In genomic region chr4:67550491-67551256, GRCh38 we compare ENCODE assay signal across 19 cellular contexts. TPM values are rescaled to one million over a fixed set of nuclear protein-coding genes. Genes with fewer than 3 reads are reported as not detected.
DNase-seq lines count a peak whose midpoint lies in the region; ATAC-seq and TF ChIP-seq lines count a peak whose summit lies in the region.
"Had no signal": no experiment of that assay in that cellular context is flagged by ENCODE, and none has a peak within 500 bp of the region (broad histone marks: within the 10 kb centered on the region; RNA-seq: fewer than 3 reads in every experiment).

No MANE protein-coding gene starts in this region.

- CTCF ChIA-PET in CD4-positive, alpha-beta memory T cell (lab: Charles Lee; ENCODE audit: partially characterized antibody), result interaction anchor here (0.6 to 2.2 kb wide), 9 partner anchors 11 to 754 kb away, joined by 3 to 19 read pairs (median 4); no protein-coding TSS in a partner anchor

- H3K4me1 Mint-ChIP-seq in CD4-positive, alpha-beta memory T cell, result peaks cover 0 to 4% (median 2%) of the 10 kb centered on the region in 4 donors

- TF ChIP-seq EP300 in suprapubic skin (IDR thresholded peaks at IDR 0.05), result no peak

- H3K9me3 ChIP-seq in BLaER1 treated with 17β-estradiol and CSF1 and Interleukin-3, amounts not matched to agents 10 nM and 100 nM (replicated peaks in 1 of 11), result no peaks in the 10 kb centered on the region
- H3K9me3 ChIP-seq in CD4-positive, alpha-beta memory T cell (ENCODE audit: control insufficient read depth in 1 of 2, low read length in 2 of 2), result no peaks in the 10 kb centered on the region
- no peaks in the 10 kb centered on the region for H3K9me3 ChIP-seq in suprapubic skin
- H3K9me3 ChIP-seq: A549, body of pancreas, MG63 had no signal

- intact Hi-C loops in CD4-positive, alpha-beta memory T cell (cut with micrococcal nuclease), result no loop called here

- POLR2A ChIA-PET in CD4-positive, alpha-beta memory T cell (lab: Charles Lee; ENCODE audit: partially characterized antibody), result no interaction called here

- H3K27ac Mint-ChIP-seq in CD4-positive, alpha-beta memory T cell, result no peak overlapping the region
- H3K27ac Mint-ChIP-seq: activated CD4-positive, alpha-beta memory T cell treated with anti-CD3 and anti-CD28 coated beads, Interleukin-2, amount 10 ng/mL, durations not matched to agents 7 days and 5 days; H9; progenitor cell of endocrine pancreas had no signal

- no peaks in the 10 kb centered on the region for H3K36me3 Mint-ChIP-seq in CD4-positive, alpha-beta memory T cell

- no peaks in the 10 kb centered on the region for H3K27me3 Mint-ChIP-seq in CD4-positive, alpha-beta memory T cell
- H3K27me3 Mint-ChIP-seq: activated CD4-positive, alpha-beta memory T cell treated with anti-CD3 and anti-CD28 coated beads, Interleukin-2, amount 10 ng/mL, durations not matched to agents 7 days and 5 days; progenitor cell of endocrine pancreas had no signal

- no peak overlapping the region; a peak in 1 of 22 replicates for H3K27ac ChIP-seq in BLaER1 treated with 17β-estradiol and CSF1 and Interleukin-3, amounts not matched to agents 10 nM and 100 nM
- no peak overlapping the region for H3K27ac ChIP-seq in CD4-positive, alpha-beta memory T cell (ENCODE audit: low read depth, low read length)
- no peak overlapping the region for H3K27ac ChIP-seq in suprapubic skin
- H3K27ac ChIP-seq: A549, body of pancreas, foreskin keratinocyte had no signal

- WGBS in suprapubic skin, result 93% methylated on average over 3 of the region's 3 CpGs

- peak; percentile 42 for ATAC-seq in GM18909 (IDR thresholded peaks at IDR 0.05; ENCODE audit: poor library complexity, unreplicated experiment)
- peak; percentile 37 for ATAC-seq in GM21825 (IDR thresholded peaks at IDR 0.05; ENCODE audit: unreplicated experiment)
- ATAC-seq in HG03354 (IDR thresholded peaks at IDR 0.05; ENCODE audit: poor library complexity, severe bottlenecking, unreplicated experiment), result peak; percentile 43
- no peak for ATAC-seq in HG02798 (IDR thresholded peaks at IDR 0.05; ENCODE audit: poor library complexity, unreplicated experiment)
- ATAC-seq: A549, body of pancreas, foreskin keratinocyte had no signal

- H3K4me2 ChIP-seq in BLaER1 treated with 17β-estradiol and CSF1 and Interleukin-3, amounts not matched to agents 10 nM and 100 nM, result peak overlapping the region; percentile 57 to 79 (median 63)
- H3K4me2 ChIP-seq: A549 had no signal

- H4K20me1 ChIP-seq in BLaER1 treated with 17β-estradiol and CSF1 and Interleukin-3, amounts not matched to agents 10 nM and 100 nM, result no peaks in the 10 kb centered on the region

- no peaks in the 10 kb centered on the region for H3K36me3 ChIP-seq in BLaER1 treated with 17β-estradiol and CSF1 and Interleukin-3, amounts not matched to agents 10 nM and 100 nM
- no peaks in the 10 kb centered on the region for H3K36me3 ChIP-seq in CD4-positive, alpha-beta memory T cell (ENCODE audit: insufficient read depth, low read length)
- H3K36me3 ChIP-seq in suprapubic skin, result no peaks in the 10 kb centered on the region
- H3K36me3 ChIP-seq: MG63 had no signal

- no peaks in the 10 kb centered on the region for H3K9me3 Mint-ChIP-seq in CD4-positive, alpha-beta memory T cell
- H3K9me3 Mint-ChIP-seq: activated CD4-positive, alpha-beta memory T cell treated with anti-CD3 and anti-CD28 coated beads, Interleukin-2, amount 10 ng/mL, durations not matched to agents 7 days and 5 days; H9 had no signal

- peak overlapping the region in 8 of 11 experiments; percentile 20 to 59 (median 40); a peak in 8 of 22 replicates for H3K9ac ChIP-seq in BLaER1 treated with 17β-estradiol and CSF1 and Interleukin-3, amounts not matched to agents 10 nM and 100 nM

- H3K27me3 ChIP-seq in BLaER1 treated with 17β-estradiol and CSF1 and Interleukin-3, amounts not matched to agents 10 nM and 100 nM, result no peaks in the 10 kb centered on the region
- no peaks in the 10 kb centered on the region for H3K27me3 ChIP-seq in CD4-positive, alpha-beta memory T cell (ENCODE audit: insufficient read depth, low read length)
- no peaks in the 10 kb centered on the region for H3K27me3 ChIP-seq in suprapubic skin
- H3K27me3 ChIP-seq: body of pancreas, foreskin keratinocyte, MG63 had no signal

- H3K4me1 ChIP-seq in BLaER1 treated with 17β-estradiol and CSF1 and Interleukin-3, amounts not matched to agents 10 nM and 100 nM, result peaks cover 9 to 47% (median 34%) of the 10 kb centered on the region in 10 experiments
- no peaks in the 10 kb centered on the region for H3K4me1 ChIP-seq in CD4-positive, alpha-beta memory T cell (ENCODE audit: insufficient read depth, low read length)
- H3K4me1 ChIP-seq in suprapubic skin, result peaks cover 7% of the 10 kb centered on the region
- H3K4me1 ChIP-seq: A549, body of pancreas, foreskin keratinocyte had no signal

- H3K4me3 ChIP-seq in BLaER1 treated with 17β-estradiol and CSF1 and Interleukin-3, amounts not matched to agents 10 nM and 100 nM, result peak overlapping the region; percentile 29 to 62 (median 42); a peak in 17 of 20 replicates
- no peak overlapping the region for H3K4me3 ChIP-seq in CD4-positive, alpha-beta memory T cell (ENCODE audit: low read length in 2 of 2)
- no peak overlapping the region for H3K4me3 ChIP-seq in suprapubic skin
- H3K4me3 ChIP-seq: A549, body of pancreas, MG63 had no signal

- H3K4me3 Mint-ChIP-seq in CD4-positive, alpha-beta memory T cell, result no peak overlapping the region
- H3K4me3 Mint-ChIP-seq: activated CD4-positive, alpha-beta memory T cell treated with anti-CD3 and anti-CD28 coated beads, Interleukin-2, amount 10 ng/mL, durations not matched to agents 7 days and 5 days; H9 had no signal

- no peak for TF ChIP-seq CTCF in suprapubic skin (IDR thresholded peaks at IDR 0.05)

- no peak for TF ChIP-seq POLR2A in suprapubic skin (IDR thresholded peaks at IDR 0.05)

- DNase-seq in CD4-positive, alpha-beta memory T cell, result no peak
- no peak for DNase-seq in suprapubic skin (ENCODE audit: low spot score in 2 of 2)
- DNase-seq in NCI-H2107 (lab: John Stamatoyannopoulos, UW), result no peak
- DNase-seq: activated CD4-positive, alpha-beta memory T cell treated with anti-CD3 and anti-CD28 coated beads, Interleukin-2, amount 10 ng/mL, durations not matched to agents 7 days and 5 days; activated gamma-delta T cell; body of pancreas; effector memory CD4-positive, alpha-beta T cell; foreskin keratinocyte; H9; MG63; T-helper 9 cell had no signal

RNA-seq across cellular contexts. Expression of gene CENPC, which starts 5.4 kb away (rescaled TPM):
- total RNA-seq in CD4-positive, alpha-beta memory T cell, result 10 to 100 TPM; 64.0 to 69.1 TPM
- polyA plus RNA-seq in CD4-positive, alpha-beta memory T cell, result 10 to 100 TPM; 15.2 to 23.8 TPM
- 10 to 100 TPM; 17.5 to 67.3 (median 22.7) TPM for total RNA-seq in suprapubic skin

RNA-seq across cellular contexts. Expression of gene STAP1, which starts 7.9 kb away (rescaled TPM):
- total RNA-seq in CD4-positive, alpha-beta memory T cell, result 1 to 10 TPM; 3.6 to 3.9 TPM
- polyA plus RNA-seq in CD4-positive, alpha-beta memory T cell, result 1 to 10 TPM; 2.8 to 3.7 TPM
- under 1 TPM in 1 of 4 donors, not detected in 3; 0.55 TPM for total RNA-seq in suprapubic skin
- total RNA-seq: body of pancreas, foreskin keratinocyte, H9, NCI-H460, progenitor cell of endocrine pancreas had no signal
- polyA plus RNA-seq: A549, foreskin keratinocyte had no signal

Comparison
In these comparisons a context has a peak if more than half of its experiments do, and no peak if none do; other contexts are left out.
1. H3K4me3 ChIP-seq: peak in BLaER1 treated with 17β-estradiol and CSF1 and Interleukin-3, amounts not matched to agents 10 nM and 100 nM (10 of 10); none in CD4-positive, alpha-beta memory T cell (0 of 2) and suprapubic skin (single experiment).